Comparison of ENCODE assay signal across 1 cellular context in genomic region chr7:74155810-74156395, GRCh38.
TF ChIP-seq lines count a peak whose summit lies in the region.

No MANE protein-coding gene starts in this region.

TF ChIP-seq in GM23338, 12 proteins besides CTCF, POLR2A, EP300 and RAD21 (continued from another document):
- no peak for TF ChIP-seq ZNF462 (CRISPR knock-in tag; IDR thresholded peaks at IDR 0.05)
- no peak for TF ChIP-seq REST (IDR thresholded peaks at IDR 0.05; ENCODE audit: unreplicated experiment)
- no peak for TF ChIP-seq NANOG (IDR thresholded peaks at IDR 0.05; ENCODE audit: borderline replicate concordance)
- TF ChIP-seq EZH2 (IDR thresholded peaks at IDR 0.05; ENCODE audit: low read depth, unreplicated experiment), result no peak
- TF ChIP-seq ZNF114 (CRISPR knock-in tag; IDR thresholded peaks at IDR 0.05), result no peak
